ENCODE assay signal across 9 cellular contexts in genomic region chr16:52294660-52295059, GRCh38.
"Had no signal": no experiment of that assay in that cellular context is flagged by ENCODE, and none has a peak within 500 bp of the region (broad histone marks: within the 10 kb centered on the region; RNA-seq: fewer than 3 reads in every experiment).

No MANE protein-coding gene starts in this region.

- FAIRE-seq: H54, K562 had no signal

- H2AFZ ChIP-seq: GM23248 had no signal

- H3K9ac ChIP-seq: GM23248 had no signal

- H3K4me3 ChIP-seq: GM23248, K562 had no signal

- H3K27ac Mint-ChIP-seq: H9 had no signal

- H3K4me3 Mint-ChIP-seq: H9 had no signal

- ATAC-seq: K562 had no signal

- DNase-seq: GM23248, GOT3, H9, HCEC 1CT, IMR-90, KG1 had no signal

- H3K27ac ChIP-seq: GM23248, HL-60 had no signal

- H3K9me3 Mint-ChIP-seq: H9 had no signal
